1 cellular context compared by ENCODE assay signal in genomic region chr15:31274496-31275330, GRCh38.
TF ChIP-seq lines count a peak whose summit lies in the region.

No MANE protein-coding gene starts in this region.

TF ChIP-seq in IMR-90, 13 proteins besides CTCF, POLR2A, EP300 and RAD21 (continued from another document):
- TF ChIP-seq CEBPB (IDR thresholded peaks at IDR 0.05; ENCODE audit: low read depth, low read length) (no peak), SMC3 (IDR thresholded peaks at IDR 0.05; ENCODE audit: low read depth, low read length) (no peak)
